7 cellular contexts compared by ENCODE assay signal in genomic region chr6:159169557-159170332, GRCh38. TPM values are rescaled to one million over a fixed set of nuclear protein-coding genes. Genes with fewer than 3 reads are reported as not detected.
DNase-seq lines count a peak whose midpoint lies in the region; ATAC-seq and TF ChIP-seq lines count a peak whose summit lies in the region.

No MANE protein-coding gene starts in this region.

- H3K4me3 Mint-ChIP-seq in activated T-helper 1 cell treated with anti-CD3 and anti-CD28 coated beads, Interleukin-12 subunit alpha, Interleukin-12 subunit beta, Interleukin-2, Interleukin-4 antibody, amounts not matched to agents 30 ng/mL and 10 ng/mL and 1 ng/mL, durations not matched to agents 14 hours and 24 hours and 36 hours: peak overlapping the region; percentile 46

- intact Hi-C loops in activated T-helper 1 cell treated with anti-CD3 and anti-CD28 coated beads, Interleukin-12 subunit alpha, Interleukin-12 subunit beta, Interleukin-2, Interleukin-4 antibody, amounts not matched to agents 30 ng/mL and 10 ng/mL and 1 ng/mL, durations not matched to agents 14 hours and 24 hours and 36 hours (cut with micrococcal nuclease): loop anchor here (2.0 kb wide), 1 partner anchor 19 kb away; no protein-coding TSS in a partner anchor
- intact Hi-C loops in right cardiac atrium (cut with DNase I): loop anchor here (5.0 to 10.0 kb wide), 3 partner anchors 295 to 485 kb away; no protein-coding TSS in a partner anchor

- H3K9me3 ChIP-seq in right cardiac atrium (ENCODE audit: control insufficient read depth, low read length) (no peaks in the 10 kb centered on the region), skeletal muscle tissue (ENCODE audit: control insufficient read depth in 3 of 3, low read length in 3 of 3) (no peaks in the 10 kb centered on the region)

- H3K9me3 Mint-ChIP-seq in activated T-helper 1 cell treated with anti-CD3 and anti-CD28 coated beads, Interleukin-12 subunit alpha, Interleukin-12 subunit beta, Interleukin-2, Interleukin-4 antibody, amounts not matched to agents 30 ng/mL and 10 ng/mL and 1 ng/mL, durations not matched to agents 14 hours and 24 hours and 36 hours: no peaks in the 10 kb centered on the region

- DNase-seq in GM10266 (ENCODE audit: extremely low spot score) (peak; percentile 33), right cardiac atrium (peak; percentile 18 to 70 (median 61))
- DNase-seq in activated T-helper 1 cell treated with anti-CD3 and anti-CD28 coated beads, Interleukin-12 subunit alpha, Interleukin-12 subunit beta, Interleukin-2, Interleukin-4 antibody, amounts not matched to agents 30 ng/mL and 10 ng/mL and 1 ng/mL, durations not matched to agents 14 hours and 24 hours and 36 hours (ENCODE audit: low spot score): no peak

- no peaks in the 10 kb centered on the region for H3K36me3 ChIP-seq in skeletal muscle tissue (ENCODE audit: control insufficient read depth in 3 of 3, insufficient read depth in 3 of 3, low read length in 3 of 3)

- peak overlapping the region in 1 of 3 donors; percentile 18 for H3K9ac ChIP-seq in skeletal muscle tissue (ENCODE audit: low read depth in 1 of 3, low read length in 3 of 3)

- 1% methylated on average over 87 of the region's 87 CpGs for WGBS in right cardiac atrium

- ATAC-seq in HG03442 (IDR thresholded peaks at IDR 0.05; ENCODE audit: unreplicated experiment): peak; percentile 21
- peak in 1 of 2 donors; percentile 36 for ATAC-seq in right cardiac atrium
- no peak for ATAC-seq in GM18873 (IDR thresholded peaks at IDR 0.05; ENCODE audit: low FRiP score, unreplicated experiment)
- ATAC-seq in GM21786 (IDR thresholded peaks at IDR 0.05; ENCODE audit: unreplicated experiment): no peak

- peak overlapping the region; percentile 36 for H3K4me3 ChIP-seq in right cardiac atrium (ENCODE audit: low read length)
- H3K4me3 ChIP-seq in skeletal muscle tissue (ENCODE audit: low read length in 3 of 3): peak overlapping the region; percentile 36 to 61 (median 52)

- H3K27ac ChIP-seq in right cardiac atrium (ENCODE audit: low read length): no peak overlapping the region
- H3K27ac ChIP-seq in skeletal muscle tissue (ENCODE audit: low read depth, low read length): no peak overlapping the region

- H3K27me3 Mint-ChIP-seq in activated T-helper 1 cell treated with anti-CD3 and anti-CD28 coated beads, Interleukin-12 subunit alpha, Interleukin-12 subunit beta, Interleukin-2, Interleukin-4 antibody, amounts not matched to agents 30 ng/mL and 10 ng/mL and 1 ng/mL, durations not matched to agents 14 hours and 24 hours and 36 hours (ENCODE audit: insufficient read depth): peaks cover 81% of the 10 kb centered on the region

- no peak for TF ChIP-seq CTCF in GM10266 (IDR thresholded peaks at IDR 0.05; ENCODE audit: control insufficient read depth, insufficient read depth, low read depth, missing control alignments)

- H3K27me3 ChIP-seq in right cardiac atrium (ENCODE audit: control insufficient read depth, insufficient read depth) (no peaks in the 10 kb centered on the region), skeletal muscle tissue (ENCODE audit: control insufficient read depth in 3 of 3, insufficient read depth in 3 of 3, low read length in 3 of 3) (peaks cover 37 to 51% (median 46%) of the 10 kb centered on the region in 3 donors)

- H3K4me1 ChIP-seq in right cardiac atrium (ENCODE audit: control insufficient read depth, insufficient read depth, low read length): no peaks in the 10 kb centered on the region
- H3K4me1 ChIP-seq in skeletal muscle tissue (ENCODE audit: control insufficient read depth in 3 of 3, insufficient read depth in 3 of 3, low read length in 3 of 3): peaks cover 4 to 10% (median 8%) of the 10 kb centered on the region in 3 donors

- no peaks in the 10 kb centered on the region for H3K36me3 Mint-ChIP-seq in activated T-helper 1 cell treated with anti-CD3 and anti-CD28 coated beads, Interleukin-12 subunit alpha, Interleukin-12 subunit beta, Interleukin-2, Interleukin-4 antibody, amounts not matched to agents 30 ng/mL and 10 ng/mL and 1 ng/mL, durations not matched to agents 14 hours and 24 hours and 36 hours (ENCODE audit: low read depth)

- H3K27ac Mint-ChIP-seq in activated T-helper 1 cell treated with anti-CD3 and anti-CD28 coated beads, Interleukin-12 subunit alpha, Interleukin-12 subunit beta, Interleukin-2, Interleukin-4 antibody, amounts not matched to agents 30 ng/mL and 10 ng/mL and 1 ng/mL, durations not matched to agents 14 hours and 24 hours and 36 hours: no peak overlapping the region

- peaks cover 19% of the 10 kb centered on the region for H3K4me1 Mint-ChIP-seq in activated T-helper 1 cell treated with anti-CD3 and anti-CD28 coated beads, Interleukin-12 subunit alpha, Interleukin-12 subunit beta, Interleukin-2, Interleukin-4 antibody, amounts not matched to agents 30 ng/mL and 10 ng/mL and 1 ng/mL, durations not matched to agents 14 hours and 24 hours and 36 hours (ENCODE audit: low read depth)

RNA-seq across cellular contexts. Expression of gene FNDC1, which starts 0.5 kb away (rescaled TPM):
- total RNA-seq in activated T-helper 1 cell treated with anti-CD3 and anti-CD28 coated beads, Interleukin-12 subunit alpha, Interleukin-12 subunit beta, Interleukin-2, Interleukin-4 antibody, amounts not matched to agents 30 ng/mL and 10 ng/mL and 1 ng/mL, durations not matched to agents 14 hours and 24 hours and 36 hours: 0.02 TPM in 1 of 2 replicates, not detected in the other
- total RNA-seq in right cardiac atrium (1 to 10 TPM in 1 of 4 donors, under 1 TPM in 3; 0.23 to 1.3 (median 0.39) TPM), skeletal muscle tissue (71.0 TPM)
- 0.07 TPM for polyA plus RNA-seq in right cardiac atrium

Comparison
In these comparisons a context has a peak if more than half of its experiments do, and no peak if none do; other contexts are left out.
1. RNA of gene FNDC1, which starts 0.5 kb away (total RNA-seq): 71.0 TPM in skeletal muscle tissue (single experiment); 0.23 to 1.3 TPM in right cardiac atrium and 0.02 TPM in activated T-helper 1 cell treated with anti-CD3 and anti-CD28 coated beads, Interleukin-12 subunit alpha, Interleukin-12 subunit beta, Interleukin-2, Interleukin-4 antibody, amounts not matched to agents 30 ng/mL and 10 ng/mL and 1 ng/mL, durations not matched to agents 14 hours and 24 hours and 36 hours; every median in the first group is over 10 times any median in the second.